Comparison of ENCODE assay signal across 13 cellular contexts in the genomic region with DNA sequence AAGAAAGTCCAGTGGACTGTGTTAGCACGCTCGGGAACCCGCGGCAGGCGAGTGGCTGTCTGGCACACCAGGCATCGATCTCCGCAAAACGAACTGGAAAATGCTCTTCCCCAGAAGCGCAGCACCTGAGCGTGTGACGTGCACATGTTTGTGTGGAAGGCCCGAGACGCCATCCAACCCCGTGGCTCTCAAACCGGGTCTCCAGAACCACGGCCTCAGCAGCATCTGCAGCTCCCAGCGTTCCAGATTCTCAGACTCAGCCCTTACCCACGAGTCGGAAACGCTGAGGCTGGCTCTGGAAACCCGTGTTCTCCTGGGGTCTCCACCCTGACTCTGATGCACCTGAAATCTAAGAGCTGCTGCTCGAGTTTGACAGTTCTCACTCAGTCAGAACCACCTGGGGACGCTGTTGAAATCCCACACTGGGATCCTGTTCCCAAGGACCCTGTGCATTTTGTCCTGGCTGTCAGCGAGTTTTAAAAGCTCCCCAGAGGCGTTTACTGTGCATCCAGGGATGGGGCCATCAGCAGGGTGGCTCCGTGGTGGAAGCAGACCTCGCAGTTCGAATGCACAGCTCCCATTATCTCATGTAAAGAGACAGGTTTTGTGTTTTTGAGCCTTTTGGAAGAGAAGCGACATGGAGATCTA.
A peak's percentile ranks its signal among the peaks of the same experiment; 100 is the strongest.
DNase-seq lines count a peak whose midpoint lies in the region; TF ChIP-seq lines count a peak whose summit lies in the region.
"Had no signal": no experiment of that assay in that cellular context is flagged by ENCODE, and none has a peak within 500 bp of the region (broad histone marks: within the 10 kb centered on the region; RNA-seq: fewer than 3 reads in every experiment).

No MANE protein-coding gene starts in this region.

- no peak overlapping the region for H2AFZ ChIP-seq in neural progenitor cell (replicated peaks)

- H3K79me2 ChIP-seq in neural progenitor cell (ENCODE audit: low read depth): no peaks in the 10 kb centered on the region

- H3K9me3 Mint-ChIP-seq in neural progenitor cell (no peaks in the 10 kb centered on the region), nephron progenitor cell (no peaks in the 10 kb centered on the region), Caco-2 (ENCODE audit: unreplicated experiment) (no peaks in the 10 kb centered on the region)
- H3K9me3 Mint-ChIP-seq: CD8-positive, alpha-beta memory T cell; naive thymus-derived CD8-positive, alpha-beta T cell had no signal

- H3K36me3 Mint-ChIP-seq in neural progenitor cell: no peaks in the 10 kb centered on the region
- H3K36me3 Mint-ChIP-seq in nephron progenitor cell (ENCODE audit: low read depth): no peaks in the 10 kb centered on the region
- no peaks in the 10 kb centered on the region for H3K36me3 Mint-ChIP-seq in Caco-2 (ENCODE audit: insufficient read depth, unreplicated experiment)
- H3K36me3 Mint-ChIP-seq: CD8-positive, alpha-beta memory T cell; naive thymus-derived CD8-positive, alpha-beta T cell had no signal

- peaks cover 8% of the 10 kb centered on the region for H3F3A ChIP-seq in neural progenitor cell (ENCODE audit: low read depth)

- CTCF ChIA-PET in Caco-2 (lab: Charles Lee): no interaction called here

- H3K27ac Mint-ChIP-seq in neural progenitor cell (no peak overlapping the region), nephron progenitor cell (no peak overlapping the region), Caco-2 (ENCODE audit: unreplicated experiment) (no peak overlapping the region)

- peak overlapping the region; percentile 24 for H3K4me2 ChIP-seq in neural progenitor cell

- H4K20me1 ChIP-seq in neural progenitor cell (ENCODE audit: low read depth): no peaks in the 10 kb centered on the region

- H3K4me1 Mint-ChIP-seq in neural progenitor cell (peaks cover 52% of the 10 kb centered on the region), nephron progenitor cell (peaks cover 57% of the 10 kb centered on the region), Caco-2 (ENCODE audit: low read depth, unreplicated experiment) (no peaks in the 10 kb centered on the region)

- intact Hi-C loops in Caco-2 (cut with micrococcal nuclease; ENCODE audit: unreplicated experiment): no loop called here

- no peak overlapping the region for H3K9ac ChIP-seq in neural progenitor cell

- peak; percentile 38 for DNase-seq in DMS53 (lab: John Stamatoyannopoulos, UW)
- no peak for DNase-seq in DMS53 treated with DMSO at 0.1 percent for 48 hours (lab: John Stamatoyannopoulos, UW; ENCODE audit: unreplicated experiment)
- DNase-seq in DMS153 (lab: John Stamatoyannopoulos, UW): peak; percentile 45
- no peak for DNase-seq in neural progenitor cell (ENCODE audit: low spot score)
- DNase-seq in EL: no peak
- DNase-seq in nephron progenitor cell: no peak
- DNase-seq in Caco-2: no peak
- DNase-seq: amniotic stem cell, NCI-H2081 treated with DMSO at 0.1 percent for 48 hours had no signal

- H3K36me3 ChIP-seq in neural progenitor cell (no peaks in the 10 kb centered on the region), Caco-2 (ENCODE audit: control insufficient read depth, insufficient read depth, low read length) (no peaks in the 10 kb centered on the region)
- H3K36me3 ChIP-seq: heart right ventricle had no signal

- no peaks in the 10 kb centered on the region for H3K9me3 ChIP-seq in neural progenitor cell (ENCODE audit: low read depth)
- H3K9me3 ChIP-seq in Caco-2: no peaks in the 10 kb centered on the region
- H3K9me3 ChIP-seq: heart right ventricle had no signal

- no peaks in the 10 kb centered on the region for H3K27me3 ChIP-seq in neural progenitor cell
- no peaks in the 10 kb centered on the region for H3K27me3 ChIP-seq in Caco-2 (replicated peaks; ENCODE audit: control insufficient read depth, insufficient read depth, low read length)

- no peak for TF ChIP-seq CTCF in VCaP (conservative IDR thresholded peaks at IDR 0.05)
- no peak for TF ChIP-seq CTCF in neural progenitor cell (IDR thresholded peaks at IDR 0.05)
- no peak for TF ChIP-seq CTCF in nephron progenitor cell (IDR thresholded peaks at IDR 0.05)
- no peak for TF ChIP-seq CTCF in Caco-2 (IDR thresholded peaks at IDR 0.05; ENCODE audit: insufficient read depth in 1 of 2, low read depth in 1 of 2, low read length in 1 of 2, severe bottlenecking in 1 of 2, unreplicated experiment in 1 of 2)

- BruUV-seq in Caco-2 (replicated peaks; lab: Mats Ljungman, UMichigan): no TSS peak

- POLR2A ChIA-PET in Caco-2 (lab: Charles Lee): no interaction called here

- no peak overlapping the region for H3K4me3 ChIP-seq in neural progenitor cell
- H3K4me3 ChIP-seq in Caco-2 (ENCODE audit: low read depth, low read length): no peak overlapping the region

- H3K27me3 Mint-ChIP-seq in neural progenitor cell (ENCODE audit: insufficient read depth, low read depth) (peaks cover 6% of the 10 kb centered on the region), nephron progenitor cell (ENCODE audit: low read depth, poor library complexity) (peaks cover 5% of the 10 kb centered on the region), Caco-2 (ENCODE audit: insufficient read depth, unreplicated experiment) (no peaks in the 10 kb centered on the region)
- H3K27me3 Mint-ChIP-seq: CD8-positive, alpha-beta memory T cell; naive thymus-derived CD8-positive, alpha-beta T cell had no signal

- H3K4me1 ChIP-seq in neural progenitor cell: peaks cover 27% of the 10 kb centered on the region
- no peaks in the 10 kb centered on the region; the same call in 1 of the 2 replicates for H3K4me1 ChIP-seq in Caco-2

- H3K27ac ChIP-seq in VCaP (peak overlapping the region; percentile 56), neural progenitor cell (no peak overlapping the region)

- H3K4me3 Mint-ChIP-seq in neural progenitor cell (no peak overlapping the region), nephron progenitor cell (no peak overlapping the region), Caco-2 (ENCODE audit: unreplicated experiment) (no peak overlapping the region)

Comparison
In these comparisons a context has a peak if more than half of its experiments do, and no peak if none do; other contexts are left out.
1. DNase-seq: peak in DMS53 (single experiment) and DMS153 (single experiment); none in DMS53 treated with DMSO at 0.1 percent for 48 hours (single experiment), neural progenitor cell (single experiment), EL (single experiment), nephron progenitor cell (single experiment) and Caco-2 (0 of 2).